ENCODE assay signal across 15 cellular contexts in the genomic region with DNA sequence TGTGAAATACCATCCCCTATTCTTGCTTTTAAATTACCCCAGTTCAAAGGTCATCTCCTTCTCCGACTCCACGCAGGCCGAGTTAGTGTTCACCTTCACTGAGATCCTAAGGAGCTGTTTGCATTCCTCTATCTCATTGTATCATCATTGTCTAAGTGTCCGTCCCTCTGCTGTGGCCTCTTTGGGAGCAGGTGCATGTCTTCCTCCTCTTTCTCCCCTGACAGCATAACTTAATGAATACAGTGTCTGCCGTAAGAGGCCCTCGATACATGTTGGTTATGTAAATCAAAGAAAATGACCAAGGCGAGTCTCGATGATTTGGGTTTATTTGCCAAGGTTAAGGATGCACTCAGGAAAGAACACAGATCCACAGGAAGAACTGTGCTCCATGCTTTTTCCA. TPM values are rescaled to one million over a fixed set of nuclear protein-coding genes. Genes with fewer than 3 reads are reported as not detected.
DNase-seq lines count a peak whose midpoint lies in the region; ATAC-seq and TF ChIP-seq lines count a peak whose summit lies in the region.
"Had no signal": no experiment of that assay in that cellular context is flagged by ENCODE, and none has a peak within 500 bp of the region (broad histone marks: within the 10 kb centered on the region; RNA-seq: fewer than 3 reads in every experiment).

No MANE protein-coding gene starts in this region.

- no peak for DNase-seq in T-helper 2 cell treated with Interferon-gamma antibody and Interleukin-4, amounts not matched to agents 5 μg/mL and 100 μg/mL, for 36 hours (ENCODE audit: low spot score)
- no peak for DNase-seq in T-helper 2 cell
- DNase-seq in activated T-helper 1 cell treated with anti-CD3 and anti-CD28 coated beads, Interleukin-12 subunit alpha, Interleukin-12 subunit beta, Interleukin-2, Interleukin-4 antibody, amounts not matched to agents 30 ng/mL and 10 ng/mL and 1 ng/mL, durations not matched to agents 14 hours and 24 hours and 36 hours (ENCODE audit: low spot score), result no peak
- no peak for DNase-seq in natural killer cell
- no peak for DNase-seq in mesendoderm
- DNase-seq in AML-193 (lab: John Stamatoyannopoulos, UW), result no peak
- DNase-seq: activated gamma-delta T cell treated with Interleukin-2 at 50 U/mL for 16 hours; DMS 273 treated with DMSO at 0.1 percent for 48 hours; NCI-H1092 treated with DMSO at 0.1 percent for 48 hours; PC-3; stimulated activated naive CD4-positive, alpha-beta T cell treated with Interleukin-2 at 50 U/mL for 16 hours had no signal

- H2AK5ac ChIP-seq in mesendoderm (ENCODE audit: low read length), result no peak overlapping the region

- no peaks in the 10 kb centered on the region for H3K79me2 ChIP-seq in mesendoderm (ENCODE audit: control insufficient read depth, insufficient read depth, low read length)

- no peak overlapping the region for H3K27ac ChIP-seq in mesendoderm (ENCODE audit: low read depth, low read length)
- H3K27ac ChIP-seq: breast epithelium, vagina had no signal

- no peak overlapping the region for H3K18ac ChIP-seq in mesendoderm (ENCODE audit: low read length)

- H3K4me1 ChIP-seq in ES-I3 (ENCODE audit: insufficient read depth, low read length) (peaks cover 42% of the 10 kb centered on the region), mesendoderm (ENCODE audit: control insufficient read depth, low read depth, low read length) (peaks cover 2% of the 10 kb centered on the region)

- no peak overlapping the region for H2BK5ac ChIP-seq in mesendoderm (ENCODE audit: low read length)

- no peak overlapping the region for H2BK15ac ChIP-seq in mesendoderm (replicated peaks; ENCODE audit: low read depth)

- no peaks in the 10 kb centered on the region for H3K27me3 ChIP-seq in mesendoderm (ENCODE audit: insufficient read depth, low read length, poor library complexity)
- H3K27me3 ChIP-seq: breast epithelium, vagina had no signal

- H3K27ac Mint-ChIP-seq in T-helper 2 cell treated with Interferon-gamma antibody and Interleukin-4, amounts not matched to agents 5 μg/mL and 100 μg/mL, for 36 hours, result peak overlapping the region; percentile 76
- H3K27ac Mint-ChIP-seq in activated T-helper 1 cell treated with anti-CD3 and anti-CD28 coated beads, Interleukin-12 subunit alpha, Interleukin-12 subunit beta, Interleukin-2, Interleukin-4 antibody, amounts not matched to agents 30 ng/mL and 10 ng/mL and 1 ng/mL, durations not matched to agents 14 hours and 24 hours and 36 hours, result peak overlapping the region; percentile 7
- peak overlapping the region; percentile 35 to 41 for H3K27ac Mint-ChIP-seq in natural killer cell

- no peaks in the 10 kb centered on the region for H3K36me3 Mint-ChIP-seq in T-helper 2 cell treated with Interferon-gamma antibody and Interleukin-4, amounts not matched to agents 5 μg/mL and 100 μg/mL, for 36 hours (ENCODE audit: low read depth)
- peaks cover 2% of the 10 kb centered on the region for H3K36me3 Mint-ChIP-seq in activated T-helper 1 cell treated with anti-CD3 and anti-CD28 coated beads, Interleukin-12 subunit alpha, Interleukin-12 subunit beta, Interleukin-2, Interleukin-4 antibody, amounts not matched to agents 30 ng/mL and 10 ng/mL and 1 ng/mL, durations not matched to agents 14 hours and 24 hours and 36 hours (ENCODE audit: low read depth)
- no peaks in the 10 kb centered on the region for H3K36me3 Mint-ChIP-seq in natural killer cell

- H3K9me3 ChIP-seq in ES-I3 (ENCODE audit: control insufficient read depth, insufficient read depth, low read length), result no peaks in the 10 kb centered on the region; the same call in 1 of the 2 replicates
- H3K9me3 ChIP-seq: breast epithelium, vagina had no signal

- no CpG with 5 or more reads among the region's 8 CpGs for WGBS in mesendoderm (ENCODE audit: extremely low coverage, insufficient coverage, low lambda C conversion rate)

- H3K4me3 ChIP-seq in mesendoderm (ENCODE audit: low read length), result no peak overlapping the region
- H3K4me3 ChIP-seq: breast epithelium, vagina had no signal

- H3K4ac ChIP-seq in mesendoderm (ENCODE audit: low read depth, low read length), result no peak overlapping the region

- H3K79me1 ChIP-seq in mesendoderm (ENCODE audit: low read length), result no peaks in the 10 kb centered on the region

- TF ChIP-seq CTCF in natural killer cell (IDR thresholded peaks at IDR 0.05), result no peak

- H3K36me3 ChIP-seq in ES-I3 (ENCODE audit: insufficient read depth, low read length), result no peaks in the 10 kb centered on the region
- H3K36me3 ChIP-seq in mesendoderm (ENCODE audit: control insufficient read depth, insufficient read depth, low read length), result no peaks in the 10 kb centered on the region
- H3K36me3 ChIP-seq: breast epithelium, vagina had no signal

- H3K27me3 Mint-ChIP-seq in T-helper 2 cell treated with Interferon-gamma antibody and Interleukin-4, amounts not matched to agents 5 μg/mL and 100 μg/mL, for 36 hours (ENCODE audit: low read depth), result no peaks in the 10 kb centered on the region
- H3K27me3 Mint-ChIP-seq in activated T-helper 1 cell treated with anti-CD3 and anti-CD28 coated beads, Interleukin-12 subunit alpha, Interleukin-12 subunit beta, Interleukin-2, Interleukin-4 antibody, amounts not matched to agents 30 ng/mL and 10 ng/mL and 1 ng/mL, durations not matched to agents 14 hours and 24 hours and 36 hours (ENCODE audit: insufficient read depth), result no peaks in the 10 kb centered on the region
- H3K27me3 Mint-ChIP-seq in natural killer cell (ENCODE audit: low read depth in 2 of 2), result no peaks in the 10 kb centered on the region

- H3K23ac ChIP-seq in mesendoderm (ENCODE audit: low read length), result no peak overlapping the region

- H3K9me3 Mint-ChIP-seq in T-helper 2 cell treated with Interferon-gamma antibody and Interleukin-4, amounts not matched to agents 5 μg/mL and 100 μg/mL, for 36 hours, result no peaks in the 10 kb centered on the region
- H3K9me3 Mint-ChIP-seq in activated T-helper 1 cell treated with anti-CD3 and anti-CD28 coated beads, Interleukin-12 subunit alpha, Interleukin-12 subunit beta, Interleukin-2, Interleukin-4 antibody, amounts not matched to agents 30 ng/mL and 10 ng/mL and 1 ng/mL, durations not matched to agents 14 hours and 24 hours and 36 hours, result no peaks in the 10 kb centered on the region
- no peaks in the 10 kb centered on the region for H3K9me3 Mint-ChIP-seq in natural killer cell

- peak overlapping the region; percentile 7; the same call in 1 of the 2 replicates for H3K9ac ChIP-seq in ES-I3 (ENCODE audit: low read depth, low read length)
- H3K9ac ChIP-seq in mesendoderm (ENCODE audit: low read length), result no peak overlapping the region

- H3K4me3 Mint-ChIP-seq in T-helper 2 cell treated with Interferon-gamma antibody and Interleukin-4, amounts not matched to agents 5 μg/mL and 100 μg/mL, for 36 hours, result peak overlapping the region; percentile 60
- peak overlapping the region; percentile 31 for H3K4me3 Mint-ChIP-seq in activated T-helper 1 cell treated with anti-CD3 and anti-CD28 coated beads, Interleukin-12 subunit alpha, Interleukin-12 subunit beta, Interleukin-2, Interleukin-4 antibody, amounts not matched to agents 30 ng/mL and 10 ng/mL and 1 ng/mL, durations not matched to agents 14 hours and 24 hours and 36 hours
- peak overlapping the region; percentile 60 for H3K4me3 Mint-ChIP-seq in natural killer cell

- H4K8ac ChIP-seq in mesendoderm (ENCODE audit: low read depth, low read length), result no peak overlapping the region

- no peak overlapping the region for H3K4me2 ChIP-seq in mesendoderm (ENCODE audit: low read length)

- H2BK120ac ChIP-seq in mesendoderm (ENCODE audit: low read depth, low read length), result no peak overlapping the region

- no peak for ATAC-seq in natural killer cell
- no peak for ATAC-seq in HG03442 (IDR thresholded peaks at IDR 0.05; ENCODE audit: unreplicated experiment)
- ATAC-seq: PC-3 had no signal

- no peak overlapping the region for H3K56ac ChIP-seq in mesendoderm (ENCODE audit: low read length)

- H4K5ac ChIP-seq in mesendoderm (ENCODE audit: low read length), result no peak overlapping the region

- intact Hi-C loops in activated T-helper 1 cell treated with anti-CD3 and anti-CD28 coated beads, Interleukin-12 subunit alpha, Interleukin-12 subunit beta, Interleukin-2, Interleukin-4 antibody, amounts not matched to agents 30 ng/mL and 10 ng/mL and 1 ng/mL, durations not matched to agents 14 hours and 24 hours and 36 hours (cut with micrococcal nuclease), result loop anchor here (5.0 to 10.0 kb wide), 5 partner anchors 781 to 1413 kb away; partner anchors contain the start of genes ATP13A3, CEP19, HES1 and PIGX
- intact Hi-C loops in natural killer cell (cut with micrococcal nuclease), result no loop called here

- H3K4me1 Mint-ChIP-seq in T-helper 2 cell treated with Interferon-gamma antibody and Interleukin-4, amounts not matched to agents 5 μg/mL and 100 μg/mL, for 36 hours (ENCODE audit: low read depth), result peaks cover 75% of the 10 kb centered on the region
- H3K4me1 Mint-ChIP-seq in activated T-helper 1 cell treated with anti-CD3 and anti-CD28 coated beads, Interleukin-12 subunit alpha, Interleukin-12 subunit beta, Interleukin-2, Interleukin-4 antibody, amounts not matched to agents 30 ng/mL and 10 ng/mL and 1 ng/mL, durations not matched to agents 14 hours and 24 hours and 36 hours (ENCODE audit: low read depth), result peaks cover 83% of the 10 kb centered on the region
- peaks cover 73 to 77% of the 10 kb centered on the region in 2 donors for H3K4me1 Mint-ChIP-seq in natural killer cell

RNA-seq across cellular contexts. Expression of gene PPP1R2, which starts 4.9 kb away (rescaled TPM):
- 98.8 and 106 TPM in 2 replicates for total RNA-seq in activated T-helper 1 cell treated with anti-CD3 and anti-CD28 coated beads, Interleukin-12 subunit alpha, Interleukin-12 subunit beta, Interleukin-2, Interleukin-4 antibody, amounts not matched to agents 30 ng/mL and 10 ng/mL and 1 ng/mL, durations not matched to agents 14 hours and 24 hours and 36 hours
- 10 to 100 TPM; 89.8 to 97.3 (median 89.9) TPM for total RNA-seq in natural killer cell
- 20.5 TPM for polyA plus RNA-seq in mesendoderm (2013, experiment 1 of 2)
- polyA plus RNA-seq in mesendoderm (2013, experiment 2 of 2), result 20.5 TPM

RNA-seq across cellular contexts. Expression of gene APOD, which starts 35.7 kb away (rescaled TPM):
- 3.4 and 4.0 TPM in 2 replicates for total RNA-seq in activated T-helper 1 cell treated with anti-CD3 and anti-CD28 coated beads, Interleukin-12 subunit alpha, Interleukin-12 subunit beta, Interleukin-2, Interleukin-4 antibody, amounts not matched to agents 30 ng/mL and 10 ng/mL and 1 ng/mL, durations not matched to agents 14 hours and 24 hours and 36 hours
- not detected for total RNA-seq in natural killer cell
- polyA plus RNA-seq in mesendoderm (2013, experiment 1 of 2), result 0.07 TPM
- 0.04 TPM for polyA plus RNA-seq in mesendoderm (2013, experiment 2 of 2)
- total RNA-seq: PC-3 had no signal

Comparison
In these comparisons a context has a peak if more than half of its experiments do, and no peak if none do; other contexts are left out.
1. H3K27ac Mint-ChIP-seq: peak in every context shown above with its lines; median percentile 76 in T-helper 2 cell treated with Interferon-gamma antibody and Interleukin-4, amounts not matched to agents 5 μg/mL and 100 μg/mL, for 36 hours; 38 in natural killer cell; 7 in activated T-helper 1 cell treated with anti-CD3 and anti-CD28 coated beads, Interleukin-12 subunit alpha, Interleukin-12 subunit beta, Interleukin-2, Interleukin-4 antibody, amounts not matched to agents 30 ng/mL and 10 ng/mL and 1 ng/mL, durations not matched to agents 14 hours and 24 hours and 36 hours.